Comparison of ENCODE assay signal across 8 cellular contexts in the genomic region with DNA sequence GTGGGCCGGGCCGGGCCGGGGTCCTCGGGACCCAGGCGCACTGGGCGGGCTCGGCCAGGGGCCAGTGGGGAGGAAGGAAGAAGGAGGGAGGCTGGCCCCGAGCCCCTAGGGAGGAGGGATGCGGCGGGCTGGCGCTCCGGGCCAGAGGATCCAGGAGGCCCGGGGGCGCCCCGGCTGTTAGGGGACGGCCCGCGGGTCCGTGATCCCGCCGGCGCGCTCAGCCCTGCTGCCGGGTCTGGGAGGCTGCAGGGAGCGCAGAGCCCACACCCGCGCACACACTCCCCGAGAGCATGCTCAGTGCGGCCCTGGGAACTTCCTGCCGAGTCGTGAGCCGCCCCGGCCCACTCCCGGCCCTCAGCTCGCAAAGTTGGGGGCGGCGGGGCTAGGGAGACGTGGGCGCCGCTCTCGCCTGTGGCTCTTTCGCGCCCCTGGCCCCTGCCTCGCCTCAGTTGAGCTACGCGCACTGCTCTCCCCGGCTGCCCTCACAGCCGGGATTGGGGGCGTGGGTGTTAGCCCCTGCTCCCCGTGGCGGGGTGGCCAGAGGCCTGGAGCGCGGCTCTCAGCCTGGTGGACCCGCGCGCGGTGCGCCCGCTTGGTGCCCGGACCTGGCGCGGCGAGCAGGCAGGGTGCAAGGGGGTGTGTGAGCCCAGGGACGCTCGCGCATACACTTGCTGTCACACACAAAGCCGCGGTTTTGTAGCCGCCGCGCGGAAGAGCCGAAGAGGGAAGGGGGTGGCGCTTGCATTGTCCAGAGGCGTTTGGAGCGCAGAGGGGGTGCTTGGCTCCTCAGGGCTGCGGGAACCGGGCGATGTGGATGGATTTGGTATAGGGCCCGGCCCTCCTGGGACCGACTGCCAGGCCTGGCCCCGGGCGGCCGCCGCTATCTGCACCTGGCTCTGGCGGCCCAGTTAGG.
DNase-seq lines count a peak whose midpoint lies in the region; ATAC-seq and TF ChIP-seq lines count a peak whose summit lies in the region.

No MANE protein-coding gene starts in this region.

- H3K9ac ChIP-seq in parathyroid adenoma = peak overlapping the region; percentile 85

- ATAC-seq in HG03457 (IDR thresholded peaks at IDR 0.05; ENCODE audit: unreplicated experiment) (peak; percentile 25), Right ventricle myocardium inferior (peak; percentile 77)
- peak; percentile 61 to 77 for ATAC-seq in activated naive CD4-positive, alpha-beta T cell treated with anti-CD3 and anti-CD28 coated beads, Interleukin-2, amount 50 U/mL, for 72 hours

- H3K36me3 Mint-ChIP-seq in activated naive CD4-positive, alpha-beta T cell treated with anti-CD3 and anti-CD28 coated beads, Interleukin-2, amount 50 U/mL, for 72 hours = no peaks in the 10 kb centered on the region

- no peak for TF ChIP-seq CTCF in parathyroid adenoma (IDR thresholded peaks at IDR 0.05)

- H3K79me2 ChIP-seq in parathyroid adenoma = peaks cover 3% of the 10 kb centered on the region

- DNase-seq in C1 segment of cervical spinal cord (lab: John Stamatoyannopoulos, UW) (peak in 11 of 14 donors; percentile 16 to 78 (median 51)), GM19240 (ENCODE audit: insufficient read length, low spot score) (peak; percentile 77), SJCRH30 (peak; percentile 70 to 77), Right ventricle myocardium inferior (ENCODE audit: missing footprints) (peak; percentile 89), ureter (ENCODE audit: low spot score) (peak; percentile 62)
- DNase-seq in activated naive CD4-positive, alpha-beta T cell treated with anti-CD3 and anti-CD28 coated beads, Interleukin-2, amount 50 U/mL, for 72 hours (ENCODE audit: low spot score in 2 of 2) = peak; percentile 56 to 69

- peaks cover 19% of the 10 kb centered on the region for H3K4me1 ChIP-seq in SJCRH30
- H3K4me1 ChIP-seq in parathyroid adenoma = peaks cover 9% of the 10 kb centered on the region

- peak overlapping the region; percentile 98 for H3K4me2 ChIP-seq in parathyroid adenoma (ENCODE audit: low read length)

- intact Hi-C loops in Right ventricle myocardium inferior (cut with DNase I) = loop anchor here (2.0 kb wide), 2 partner anchors 52 to 148 kb away; no protein-coding TSS in a partner anchor

- peak overlapping the region; percentile 87 for H3K27ac ChIP-seq in SJCRH30
- peak overlapping the region; percentile 79 for H3K27ac ChIP-seq in parathyroid adenoma

- H3K27me3 ChIP-seq in SJCRH30 (no peaks in the 10 kb centered on the region), parathyroid adenoma (ENCODE audit: control insufficient read depth, insufficient read depth, low read length) (no peaks in the 10 kb centered on the region)

- no peaks in the 10 kb centered on the region for H3K9me3 Mint-ChIP-seq in activated naive CD4-positive, alpha-beta T cell treated with anti-CD3 and anti-CD28 coated beads, Interleukin-2, amount 50 U/mL, for 72 hours

- H3K9me3 ChIP-seq in SJCRH30 (replicated peaks) = no peaks in the 10 kb centered on the region
- H3K9me3 ChIP-seq in parathyroid adenoma (ENCODE audit: control insufficient read depth, low read length) = no peaks in the 10 kb centered on the region

- H3K4me3 ChIP-seq in SJCRH30 (peak overlapping the region; percentile 97), parathyroid adenoma (ENCODE audit: low read depth, low read length) (peak overlapping the region; percentile 67)

- peak overlapping the region; percentile 93 for H2AFZ ChIP-seq in parathyroid adenoma

- H3K27ac Mint-ChIP-seq in activated naive CD4-positive, alpha-beta T cell treated with anti-CD3 and anti-CD28 coated beads, Interleukin-2, amount 50 U/mL, for 72 hours = peak overlapping the region in 1 of 2 donors; percentile 31

- H3K36me3 ChIP-seq in SJCRH30 = peaks cover 3% of the 10 kb centered on the region; the same call in 1 of the 2 replicates
- H3K36me3 ChIP-seq in parathyroid adenoma (ENCODE audit: control insufficient read depth, insufficient read depth, low read length) = no peaks in the 10 kb centered on the region

Comparison
In these comparisons a context has a peak if more than half of its experiments do, and no peak if none do; other contexts are left out.
1. Peak in every context shown above with its lines: DNase-seq, ATAC-seq, H3K4me3 ChIP-seq and H3K27ac ChIP-seq.
2. ATAC-seq: peak in every context shown above with its lines; median percentile 77 in Right ventricle myocardium inferior; 69 in activated naive CD4-positive, alpha-beta T cell treated with anti-CD3 and anti-CD28 coated beads, Interleukin-2, amount 50 U/mL, for 72 hours; 25 in HG03457.